10 cellular contexts compared by ENCODE assay signal in genomic region chr18:51135795-51136194, GRCh38.
A peak's percentile ranks its signal among the peaks of the same experiment; 100 is the strongest.
DNase-seq lines count a peak whose midpoint lies in the region; ATAC-seq, FAIRE-seq and TF ChIP-seq lines count a peak whose summit lies in the region.
"Had no signal": no experiment of that assay in that cellular context is flagged by ENCODE, and none has a peak within 500 bp of the region (broad histone marks: within the 10 kb centered on the region; RNA-seq: fewer than 3 reads in every experiment).

No MANE protein-coding gene starts in this region.

- TF ChIP-seq POLR2A in A549 (IDR thresholded peaks at IDR 0.05; ENCODE audit: low read length) = no peak

- peaks cover 45% of the 10 kb centered on the region; the same call in 2 of the 3 replicates for H3K4me1 ChIP-seq in A549
- H3K4me1 ChIP-seq in Karpas-422 (ENCODE audit: low read length) = no peaks in the 10 kb centered on the region

- H3K4me2 ChIP-seq in A549 (peak overlapping the region; percentile 75), Karpas-422 (ENCODE audit: low read depth, low read length, poor library complexity, severe bottlenecking) (no peak overlapping the region)

- TF ChIP-seq RAD21 in A549 (conservative IDR thresholded peaks at IDR 0.05 in 1 of 2, IDR thresholded peaks at IDR 0.05 in 1 of 2) = peak in 1 of 2 experiments; percentile 18; a peak in 1 of 5 replicates

- no peaks in the 10 kb centered on the region for H3K27me3 ChIP-seq in GM06990 (replicated peaks; ENCODE audit: control insufficient read depth, insufficient read depth, low read length)
- no peaks in the 10 kb centered on the region for H3K27me3 ChIP-seq in Karpas-422 (ENCODE audit: low read length)
- H3K27me3 ChIP-seq: esophagus squamous epithelium had no signal

- H2AFZ ChIP-seq in Karpas-422 (ENCODE audit: low read length) = no peak overlapping the region

- no peak overlapping the region for H3K9ac ChIP-seq in Karpas-422 (ENCODE audit: low read length)

- WGBS in A549 (ENCODE audit: missing lambda C conversion rate) = 100% methylated on average over 4 of the region's 6 CpGs

- H3K9me3 ChIP-seq in A549 (no peaks in the 10 kb centered on the region), Karpas-422 (ENCODE audit: low read length) (no peaks in the 10 kb centered on the region)
- H3K9me3 ChIP-seq: esophagus squamous epithelium had no signal

- ATAC-seq in A549 = peak; percentile 68 to 84
- no peak for ATAC-seq in HG03097 (IDR thresholded peaks at IDR 0.05; ENCODE audit: low FRiP score, unreplicated experiment)
- ATAC-seq in HG02623 (IDR thresholded peaks at IDR 0.05; ENCODE audit: unreplicated experiment) = no peak

- H4K20me1 ChIP-seq in Karpas-422 (ENCODE audit: insufficient read depth, low read depth, low read length) = no peaks in the 10 kb centered on the region

- no peak overlapping the region for H3K4me3 ChIP-seq in A549
- no peak overlapping the region for H3K4me3 ChIP-seq in GM06990 (replicated peaks; ENCODE audit: low read depth, low read length)
- H3K4me3 ChIP-seq in Karpas-422 (ENCODE audit: low read length) = no peak overlapping the region
- no peak overlapping the region for H3K4me3 ChIP-seq in epithelial cell of proximal tubule (ENCODE audit: low read depth, low read length)
- H3K4me3 ChIP-seq: esophagus squamous epithelium had no signal

- TF ChIP-seq CTCF in A549 (IDR thresholded peaks at IDR 0.05) (peak; percentile 28; the same call in 1 of the 3 replicates), GM06990 (IDR thresholded peaks at IDR 0.05; ENCODE audit: insufficient read depth, low read length, poor library complexity, severe bottlenecking) (peak; percentile 57), epithelial cell of proximal tubule (conservative IDR thresholded peaks at IDR 0.05; ENCODE audit: low read depth, low read length) (peak; percentile 47)

- H3K27ac ChIP-seq in A549 = peak overlapping the region; percentile 69 to 81; a peak in 5 of 6 replicates
- H3K27ac ChIP-seq in Karpas-422 (ENCODE audit: low read length) = no peak overlapping the region
- H3K27ac ChIP-seq: esophagus squamous epithelium had no signal

- no peak for FAIRE-seq in A549 (lab: Jason Lieb, UNC)

- no peak for TF ChIP-seq EP300 in A549 (IDR thresholded peaks at IDR 0.05)

- DNase-seq in A549 (ENCODE audit: low read depth in 1 of 2, low spot score in 1 of 2) (peak in 1 of 2 experiments; percentile 15), GM06990 (ENCODE audit: extremely low read depth, insufficient read length) (no peak), Karpas-422 (peak; percentile 57), epithelial cell of proximal tubule (ENCODE audit: low read depth) (no peak), NCI-H1092 (lab: John Stamatoyannopoulos, UW) (no peak), iPS-NIHi7 (ENCODE audit: extremely low spot score) (no peak)
- DNase-seq: esophagus squamous epithelium, NCI-H774 had no signal

- H3K36me3 ChIP-seq in GM06990 (ENCODE audit: control insufficient read depth, insufficient read depth, low read length) (no peaks in the 10 kb centered on the region), Karpas-422 (ENCODE audit: insufficient read depth, low read length) (no peaks in the 10 kb centered on the region)
- H3K36me3 ChIP-seq: esophagus squamous epithelium had no signal

- no peaks in the 10 kb centered on the region for H3K9me2 ChIP-seq in Karpas-422 (replicated peaks; ENCODE audit: insufficient read depth, low read length)

- POLR2A ChIA-PET in A549 (lab: Yijun Ruan, JAX) = interaction anchor here (3.0 kb wide), 1 partner anchor 62 kb away, joined by 17 read pairs; the partner anchor contains the start of gene MEX3C

- CTCF ChIA-PET in A549 (lab: Yijun Ruan, JAX) = interaction anchor here (0.6 kb wide), 1 partner anchor 316 kb away, joined by 3 read pairs; no protein-coding TSS in a partner anchor

- H3K79me2 ChIP-seq in Karpas-422 (ENCODE audit: low read length) = no peaks in the 10 kb centered on the region

TF ChIP-seq in A549, 52 proteins besides CTCF, POLR2A, EP300 and RAD21:
- TF ChIP-seq CBX2 (IDR thresholded peaks at IDR 0.05; ENCODE audit: borderline replicate concordance, low read depth) (no peak), SREBF2 (IDR thresholded peaks at IDR 0.05) (no peak), ZC3H11A (IDR thresholded peaks at IDR 0.05) (no peak), CHD2 (IDR thresholded peaks at IDR 0.05; ENCODE audit: low read length, partially characterized antibody) (no peak), EHF (CRISPR knock-in tag; IDR thresholded peaks at IDR 0.05) (no peak), ZNF302 (CRISPR knock-in tag; IDR thresholded peaks at IDR 0.05) (no peak), MYC (IDR thresholded peaks at IDR 0.05; ENCODE audit: borderline replicate concordance, low read length) (no peak), RCOR1 (IDR thresholded peaks at IDR 0.05; ENCODE audit: low read depth, low read length) (no peak), PBX3 (IDR thresholded peaks at IDR 0.05) (no peak), MAX (IDR thresholded peaks at IDR 0.05) (no peak), GATA3 (IDR thresholded peaks at IDR 0.05; ENCODE audit: borderline replicate concordance) (no peak), HEYL (CRISPR knock-in tag; IDR thresholded peaks at IDR 0.05) (no peak), HOXA7 (CRISPR knock-in tag; IDR thresholded peaks at IDR 0.05) (no peak), NR3C1 (IDR thresholded peaks at IDR 0.05) (no peak), MAZ (IDR thresholded peaks at IDR 0.05; ENCODE audit: borderline replicate concordance, low read depth, low read length) (no peak), BHLHE40 (IDR thresholded peaks at IDR 0.05; ENCODE audit: low read depth, low read length) (no peak), HDAC2 (IDR thresholded peaks at IDR 0.05) (no peak), PHF8 (IDR thresholded peaks at IDR 0.05; ENCODE audit: borderline replicate concordance, low read depth) (no peak), REST (IDR thresholded peaks at IDR 0.05) (no peak)

Comparison
In these comparisons a context has a peak if more than half of its experiments do, and no peak if none do; other contexts are left out.
1. ATAC-seq: peak in A549 (2 of 2); none in HG03097 (single experiment) and HG02623 (single experiment).
2. Peak in every context shown above with its lines, with median percentiles within 50 percentile points of each other: CTCF ChIP-seq.